1 cellular context compared by ENCODE assay signal in the genomic region with DNA sequence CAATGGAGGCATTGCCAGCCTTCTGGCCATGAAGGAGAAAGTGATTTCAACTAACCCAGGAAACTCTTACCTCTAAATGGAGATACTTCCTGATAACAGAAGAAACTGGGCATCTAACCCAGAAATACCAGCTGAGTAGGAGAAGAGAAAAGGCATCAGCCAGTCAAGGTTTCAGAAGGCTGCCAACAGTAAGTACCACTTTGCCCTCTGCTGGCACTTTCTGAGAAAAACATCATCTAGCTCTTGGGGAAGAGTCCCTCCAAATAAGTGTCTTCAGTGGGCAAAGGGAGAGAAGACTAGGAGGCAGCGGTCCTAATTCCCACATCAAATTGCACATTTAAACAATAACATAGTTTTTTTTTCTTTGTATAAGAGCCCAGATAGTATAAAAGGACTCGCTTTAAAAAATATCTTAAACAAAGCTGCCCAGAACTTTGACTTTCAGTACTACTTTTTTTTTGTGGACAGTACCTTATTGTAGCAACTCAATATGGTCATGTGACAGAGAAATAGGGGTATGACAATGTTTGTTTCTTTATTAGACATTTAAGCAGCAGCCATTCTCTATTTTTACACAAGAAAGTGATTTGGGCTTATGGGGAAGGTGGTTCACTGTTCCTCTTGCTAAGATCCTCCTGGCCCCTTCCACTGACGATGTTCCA.
TF ChIP-seq lines count a peak whose summit lies in the region.

No MANE protein-coding gene starts in this region.

TF ChIP-seq in GM23338, 12 proteins besides CTCF, POLR2A, EP300 and RAD21 (continued from another document):
- TF ChIP-seq, protein P1, sequence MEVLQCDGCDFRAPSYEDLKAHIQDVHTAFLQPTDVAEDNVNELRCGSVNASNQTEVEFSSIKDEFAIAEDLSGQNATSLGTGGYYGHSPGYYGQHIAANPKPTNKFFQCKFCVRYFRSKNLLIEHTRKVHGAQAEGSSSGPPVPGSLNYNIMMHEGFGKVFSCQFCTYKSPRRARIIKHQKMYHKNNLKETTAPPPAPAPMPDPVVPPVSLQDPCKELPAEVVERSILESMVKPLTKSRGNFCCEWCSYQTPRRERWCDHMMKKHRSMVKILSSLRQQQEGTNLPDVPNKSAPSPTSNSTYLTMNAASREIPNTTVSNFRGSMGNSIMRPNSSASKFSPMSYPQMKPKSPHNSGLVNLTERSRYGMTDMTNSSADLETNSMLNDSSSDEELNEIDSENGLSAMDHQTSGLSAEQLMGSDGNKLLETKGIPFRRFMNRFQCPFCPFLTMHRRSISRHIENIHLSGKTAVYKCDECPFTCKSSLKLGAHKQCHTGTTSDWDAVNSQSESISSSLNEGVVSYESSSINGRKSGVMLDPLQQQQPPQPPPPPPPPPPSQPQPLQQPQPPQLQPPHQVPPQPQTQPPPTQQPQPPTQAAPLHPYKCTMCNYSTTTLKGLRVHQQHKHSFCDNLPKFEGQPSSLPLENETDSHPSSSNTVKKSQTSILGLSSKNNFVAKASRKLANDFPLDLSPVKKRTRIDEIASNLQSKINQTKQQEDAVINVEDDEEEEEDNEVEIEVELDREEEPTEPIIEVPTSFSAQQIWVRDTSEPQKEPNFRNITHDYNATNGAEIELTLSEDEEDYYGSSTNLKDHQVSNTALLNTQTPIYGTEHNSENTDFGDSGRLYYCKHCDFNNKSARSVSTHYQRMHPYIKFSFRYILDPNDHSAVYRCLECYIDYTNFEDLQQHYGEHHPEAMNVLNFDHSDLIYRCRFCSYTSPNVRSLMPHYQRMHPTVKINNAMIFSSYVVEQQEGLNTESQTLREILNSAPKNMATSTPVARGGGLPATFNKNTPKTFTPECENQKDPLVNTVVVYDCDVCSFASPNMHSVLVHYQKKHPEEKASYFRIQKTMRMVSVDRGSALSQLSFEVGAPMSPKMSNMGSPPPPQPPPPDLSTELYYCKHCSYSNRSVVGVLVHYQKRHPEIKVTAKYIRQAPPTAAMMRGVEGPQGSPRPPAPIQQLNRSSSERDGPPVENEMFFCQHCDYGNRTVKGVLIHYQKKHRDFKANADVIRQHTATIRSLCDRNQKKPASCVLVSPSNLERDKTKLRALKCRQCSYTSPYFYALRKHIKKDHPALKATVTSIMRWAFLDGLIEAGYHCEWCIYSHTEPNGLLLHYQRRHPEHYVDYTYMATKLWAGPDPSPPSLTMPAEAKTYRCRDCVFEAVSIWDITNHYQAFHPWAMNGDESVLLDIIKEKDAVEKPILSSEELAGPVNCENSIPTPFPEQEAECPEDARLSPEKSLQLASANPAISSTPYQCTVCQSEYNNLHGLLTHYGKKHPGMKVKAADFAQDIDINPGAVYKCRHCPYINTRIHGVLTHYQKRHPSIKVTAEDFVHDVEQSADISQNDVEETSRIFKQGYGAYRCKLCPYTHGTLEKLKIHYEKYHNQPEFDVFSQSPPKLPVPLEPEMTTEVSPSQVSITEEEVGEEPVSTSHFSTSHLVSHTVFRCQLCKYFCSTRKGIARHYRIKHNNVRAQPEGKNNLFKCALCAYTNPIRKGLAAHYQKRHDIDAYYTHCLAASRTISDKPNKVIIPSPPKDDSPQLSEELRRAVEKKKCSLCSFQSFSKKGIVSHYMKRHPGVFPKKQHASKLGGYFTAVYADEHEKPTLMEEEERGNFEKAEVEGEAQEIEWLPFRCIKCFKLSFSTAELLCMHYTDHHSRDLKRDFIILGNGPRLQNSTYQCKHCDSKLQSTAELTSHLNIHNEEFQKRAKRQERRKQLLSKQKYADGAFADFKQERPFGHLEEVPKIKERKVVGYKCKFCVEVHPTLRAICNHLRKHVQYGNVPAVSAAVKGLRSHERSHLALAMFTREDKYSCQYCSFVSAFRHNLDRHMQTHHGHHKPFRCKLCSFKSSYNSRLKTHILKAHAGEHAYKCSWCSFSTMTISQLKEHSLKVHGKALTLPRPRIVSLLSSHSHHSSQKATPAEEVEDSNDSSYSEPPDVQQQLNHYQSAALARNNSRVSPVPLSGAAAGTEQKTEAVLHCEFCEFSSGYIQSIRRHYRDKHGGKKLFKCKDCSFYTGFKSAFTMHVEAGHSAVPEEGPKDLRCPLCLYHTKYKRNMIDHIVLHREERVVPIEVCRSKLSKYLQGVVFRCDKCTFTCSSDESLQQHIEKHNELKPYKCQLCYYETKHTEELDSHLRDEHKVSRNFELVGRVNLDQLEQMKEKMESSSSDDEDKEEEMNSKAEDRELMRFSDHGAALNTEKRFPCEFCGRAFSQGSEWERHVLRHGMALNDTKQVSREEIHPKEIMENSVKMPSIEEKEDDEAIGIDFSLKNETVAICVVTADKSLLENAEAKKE (CRISPR knock-in tag; IDR thresholded peaks at IDR 0.05), result no peak
